In genomic region chr1:211699059-211699458, GRCh38 we compare ENCODE assay signal across 1 cellular context.
TF ChIP-seq lines count a peak whose summit lies in the region.

No MANE protein-coding gene starts in this region.

TF ChIP-seq in GM12878, 131 proteins besides CTCF, POLR2A, EP300 and RAD21 (continued from another document):
- no peak for TF ChIP-seq SKIL (IDR thresholded peaks at IDR 0.05; ENCODE audit: low read depth, poor library complexity, severe bottlenecking)
- TF ChIP-seq LARP7 (IDR thresholded peaks at IDR 0.05), result peak; percentile 47; the same call in 1 of the 2 replicates
